ENCODE assay signal across 8 cellular contexts in the genomic region with DNA sequence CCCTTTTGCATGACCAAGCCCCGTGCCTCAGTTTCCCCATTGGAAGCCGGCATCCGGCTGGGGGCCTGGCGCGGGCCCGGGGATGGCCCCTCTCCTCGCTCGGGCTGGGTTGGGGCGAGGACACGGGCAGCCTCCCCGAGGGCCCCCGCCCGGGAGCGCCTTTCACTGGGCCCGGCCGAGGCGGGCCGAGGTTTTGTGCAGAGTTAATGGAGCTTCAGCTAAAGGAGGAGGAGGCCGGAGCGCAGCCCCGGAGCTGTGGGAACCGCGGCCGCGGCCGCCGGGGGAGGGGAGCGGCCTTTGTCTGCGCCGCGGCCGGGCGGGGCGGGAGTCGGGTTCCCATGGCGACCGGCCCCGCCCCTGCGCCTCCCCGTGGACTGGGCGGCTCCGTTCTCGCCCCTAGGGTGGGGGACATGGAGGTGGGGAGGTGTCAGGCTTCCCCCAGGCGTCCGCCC. TPM values are rescaled to one million over a fixed set of nuclear protein-coding genes. Genes with fewer than 3 reads are reported as not detected.
DNase-seq lines count a peak whose midpoint lies in the region; ATAC-seq and TF ChIP-seq lines count a peak whose summit lies in the region.

No MANE protein-coding gene starts in this region.

- H3K27ac ChIP-seq in C4-2B (peak overlapping the region; percentile 67; the same call in 1 of the 2 replicates), HCT116 (ENCODE audit: low read depth, low read length) (peak overlapping the region; percentile 42; the same call in 1 of the 2 replicates), Peyer's patch (no peak overlapping the region), left ventricle myocardium inferior (replicated peaks) (peak overlapping the region; percentile 87), sigmoid colon (peak overlapping the region in 2 of 4 donors; percentile 52 to 72)

- TF ChIP-seq RAD21 in HCT116 (IDR thresholded peaks at IDR 0.05; ENCODE audit: low read depth): no peak

- H3K36me3 Mint-ChIP-seq in activated naive CD8-positive, alpha-beta T cell treated with anti-CD3 and anti-CD28 coated beads, Interleukin-2, amount 10 ng/mL, durations not matched to agents 7 days and 5 days: peaks cover 3% of the 10 kb centered on the region

- no peaks in the 10 kb centered on the region; the same call in 1 of the 2 replicates for H3K79me2 ChIP-seq in HCT116 (ENCODE audit: insufficient read depth, low read length)

- H3K4me1 ChIP-seq in HCT116 (ENCODE audit: control insufficient read depth in 1 of 2, insufficient read depth in 2 of 2, low read length in 2 of 2): peaks cover 27 to 55% of the 10 kb centered on the region in 2 experiments
- peaks cover 7 to 55% (median 27%) of the 10 kb centered on the region in 4 donors for H3K4me1 ChIP-seq in Peyer's patch
- H3K4me1 ChIP-seq in left ventricle myocardium inferior: peaks cover 69% of the 10 kb centered on the region
- H3K4me1 ChIP-seq in sigmoid colon: peaks cover 0 to 59% (median 52%) of the 10 kb centered on the region in 4 donors

- no peaks in the 10 kb centered on the region for H4K20me1 ChIP-seq in HCT116 (ENCODE audit: insufficient read depth)

- no peak overlapping the region for H3K27ac Mint-ChIP-seq in activated naive CD8-positive, alpha-beta T cell treated with anti-CD3 and anti-CD28 coated beads, Interleukin-2, amount 10 ng/mL, durations not matched to agents 7 days and 5 days

- H3K4me1 Mint-ChIP-seq in activated naive CD8-positive, alpha-beta T cell treated with anti-CD3 and anti-CD28 coated beads, Interleukin-2, amount 10 ng/mL, durations not matched to agents 7 days and 5 days: peaks cover 10% of the 10 kb centered on the region

- no peak for TF ChIP-seq EP300 in sigmoid colon (IDR thresholded peaks at IDR 0.05)

- TF ChIP-seq CTCF in C4-2B (conservative IDR thresholded peaks at IDR 0.05) (peak; percentile 20), HCT116 (IDR thresholded peaks at IDR 0.05 in 2 of 3, conservative IDR thresholded peaks at IDR 0.05 in 1 of 3; ENCODE audit: borderline replicate concordance in 1 of 3, insufficient read depth in 1 of 3, low read depth in 2 of 3, low read length in 2 of 3) (0 out of 6 replicates have a peak, but pooled peaks of 1 of the 3 experiments have one; percentile 13), Peyer's patch (IDR thresholded peaks at IDR 0.05) (peak in 4 of 6 experiments; percentile 9 to 40 (median 32)), left ventricle myocardium inferior (IDR thresholded peaks at IDR 0.05; ENCODE audit: borderline replicate concordance) (peak; percentile 22), sigmoid colon (IDR thresholded peaks at IDR 0.05) (no peak)

- no peak for DNase-seq in HCT116 (ENCODE audit: low read depth, low spot score)
- DNase-seq in Peyer's patch: peak; percentile 56 to 82 (median 81)
- DNase-seq in activated naive CD8-positive, alpha-beta T cell treated with anti-CD3 and anti-CD28 coated beads, Interleukin-2, amount 10 ng/mL, durations not matched to agents 7 days and 5 days: peak; percentile 75
- DNase-seq in left ventricle myocardium inferior: peak; percentile 71
- DNase-seq in sigmoid colon: no peak
- no peak for DNase-seq in KG1 (lab: John Stamatoyannopoulos, UW)

- BruUV-seq in HCT116 (replicated peaks; lab: Mats Ljungman, UMichigan): no TSS peak

- intact Hi-C loops in HCT116 (cut with micrococcal nuclease): no loop called here
- intact Hi-C loops in left ventricle myocardium inferior (cut with micrococcal nuclease): loop anchor here (5.0 kb wide), 1 partner anchor 56 kb away; the partner anchor contains the start of gene DENND6B
- intact Hi-C loops in sigmoid colon (cut with DNase I): no loop called here

- RAD21 ChIA-PET in HCT116 (lab: Charles Lee; ENCODE audit: low non-redundant PET in 1 of 2, low total read pairs in 2 of 2, uncharacterized antibody in 2 of 2, unreplicated experiment in 2 of 2): no interaction called here

- peaks cover 4% of the 10 kb centered on the region for H3K27me3 Mint-ChIP-seq in activated naive CD8-positive, alpha-beta T cell treated with anti-CD3 and anti-CD28 coated beads, Interleukin-2, amount 10 ng/mL, durations not matched to agents 7 days and 5 days

- no peak overlapping the region for H3K4me3 Mint-ChIP-seq in activated naive CD8-positive, alpha-beta T cell treated with anti-CD3 and anti-CD28 coated beads, Interleukin-2, amount 10 ng/mL, durations not matched to agents 7 days and 5 days

- WGBS in sigmoid colon, 2 donors: 1% methylated on average over 45 of the region's 45 CpGs

- H2AFZ ChIP-seq in HCT116 (ENCODE audit: low read depth, low read length, poor library complexity, severe bottlenecking): no peak overlapping the region

- H3K36me3 ChIP-seq in HCT116 (ENCODE audit: control insufficient read depth in 1 of 2, insufficient read depth in 2 of 2, low read length in 2 of 2) (peaks cover 4 to 17% of the 10 kb centered on the region in 2 experiments), Peyer's patch (peaks cover 0 to 22% (median 0%) of the 10 kb centered on the region in 3 donors), left ventricle myocardium inferior (peaks cover 16% of the 10 kb centered on the region), sigmoid colon (peaks cover 0 to 16% (median 12%) of the 10 kb centered on the region in 4 donors)

- H3K9me3 ChIP-seq in HCT116 (ENCODE audit: control insufficient read depth in 1 of 2, insufficient read depth in 1 of 2, low read depth in 1 of 2, low read length in 2 of 2): peaks cover 4 to 9% of the 10 kb centered on the region in 2 experiments; a peak in 2 of 4 replicates
- H3K9me3 ChIP-seq in Peyer's patch: no peaks in the 10 kb centered on the region
- H3K9me3 ChIP-seq in left ventricle myocardium inferior (replicated peaks): no peaks in the 10 kb centered on the region
- H3K9me3 ChIP-seq in sigmoid colon: no peaks in the 10 kb centered on the region

- H3K4me2 ChIP-seq in HCT116 (ENCODE audit: low read length): peak overlapping the region; percentile 97

- H3K27me3 ChIP-seq in HCT116 (ENCODE audit: insufficient read depth, low read length): no peaks in the 10 kb centered on the region
- H3K27me3 ChIP-seq in Peyer's patch: no peaks in the 10 kb centered on the region
- peaks cover 11% of the 10 kb centered on the region for H3K27me3 ChIP-seq in left ventricle myocardium inferior (ENCODE audit: low read depth)
- peaks cover 4 to 38% (median 23%) of the 10 kb centered on the region in 3 donors for H3K27me3 ChIP-seq in sigmoid colon

- H3K4me3 ChIP-seq in HCT116 (replicated peaks in 1 of 2; ENCODE audit: low read depth in 1 of 2, low read length in 2 of 2): peak overlapping the region; percentile 55 to 65; a peak in 3 of 4 replicates
- peak overlapping the region in 3 of 4 donors; percentile 51 to 63 (median 55) for H3K4me3 ChIP-seq in Peyer's patch
- peak overlapping the region; percentile 67 for H3K4me3 ChIP-seq in left ventricle myocardium inferior
- peak overlapping the region in 3 of 4 donors; percentile 49 to 57 (median 54) for H3K4me3 ChIP-seq in sigmoid colon

- H3K9me2 ChIP-seq in HCT116 (ENCODE audit: insufficient read depth): no peaks in the 10 kb centered on the region

- H3K9me3 Mint-ChIP-seq in activated naive CD8-positive, alpha-beta T cell treated with anti-CD3 and anti-CD28 coated beads, Interleukin-2, amount 10 ng/mL, durations not matched to agents 7 days and 5 days: no peaks in the 10 kb centered on the region

- CTCF ChIA-PET in HCT116 (lab: Charles Lee): interaction anchor here (1.6 kb wide), 1 partner anchor 21 kb away, joined by 4 read pairs; the partner anchor contains the start of gene HDAC10

- TF ChIP-seq POLR2A in HCT116 (IDR thresholded peaks at IDR 0.05; ENCODE audit: borderline replicate concordance, extremely low read depth, insufficient read depth, insufficient read length) (no peak), Peyer's patch (IDR thresholded peaks at IDR 0.05) (no peak), sigmoid colon (IDR thresholded peaks at IDR 0.05) (no peak)

- ATAC-seq in HCT116: peak; percentile 52
- ATAC-seq in activated naive CD8-positive, alpha-beta T cell treated with anti-CD3 and anti-CD28 coated beads, Interleukin-2, amount 10 ng/mL, durations not matched to agents 7 days and 5 days (ENCODE audit: low read depth): no peak
- ATAC-seq in HG02588 (IDR thresholded peaks at IDR 0.05; ENCODE audit: unreplicated experiment): no peak

- no peak overlapping the region for H3K9ac ChIP-seq in HCT116 (ENCODE audit: low read length)

- POLR2A ChIA-PET in HCT116 (lab: Charles Lee): interaction anchor here (0.6 to 2.3 kb wide), 2 partner anchors 9 to 21 kb away, joined by 4 to 7 read pairs; partner anchors contain the start of gene HDAC10
- POLR2A ChIA-PET in activated naive CD8-positive, alpha-beta T cell treated with anti-CD3 and anti-CD28 coated beads, Interleukin-2, amount 10 ng/mL, durations not matched to agents 7 days and 5 days (lab: Charles Lee): no interaction called here

RNA-seq across cellular contexts. Expression of gene MAPK11, which starts 1.4 kb away (rescaled TPM):
- 19.3 TPM for total RNA-seq in HCT116 (2021; ENCODE audit: unreplicated experiment)
- polyA plus RNA-seq in HCT116 (2012): 15.7 and 17.2 TPM in 2 replicates
- total RNA-seq in Peyer's patch: 10 to 100 TPM in 1 of 4 donors, 1 to 10 TPM in 2, not detected in 1; 2.0 to 14.0 (median 2.5) TPM
- 1 to 10 TPM; 7.9 to 8.5 TPM for total RNA-seq in activated naive CD8-positive, alpha-beta T cell treated with anti-CD3 and anti-CD28 coated beads, Interleukin-2, amount 10 ng/mL, durations not matched to agents 7 days and 5 days
- total RNA-seq in left ventricle myocardium inferior: 7.8 TPM
- total RNA-seq in sigmoid colon: 1 to 10 TPM in 3 of 4 donors, under 1 TPM in 1; 0.82 to 6.6 (median 4.5) TPM
- polyA plus RNA-seq in sigmoid colon: 1 to 10 TPM in 2 of 3 donors, under 1 TPM in 1; 0.23 to 7.3 (median 1.2) TPM

RNA-seq across cellular contexts. Expression of gene MAPK12, which starts 10.1 kb away (rescaled TPM):
- total RNA-seq in HCT116 (2021; ENCODE audit: unreplicated experiment) (86.7 TPM), Peyer's patch (10 to 100 TPM in 1 of 4 donors, 1 to 10 TPM in 3; 1.2 to 37.1 (median 5.4) TPM), left ventricle myocardium inferior (17.2 TPM), sigmoid colon (1 to 10 TPM; 2.5 to 10.0 (median 6.7) TPM)
- polyA plus RNA-seq in HCT116 (2012): 61.5 and 61.8 TPM in 2 replicates
- total RNA-seq in activated naive CD8-positive, alpha-beta T cell treated with anti-CD3 and anti-CD28 coated beads, Interleukin-2, amount 10 ng/mL, durations not matched to agents 7 days and 5 days: 1 to 10 TPM; 3.1 to 3.6 TPM
- 1 to 10 TPM in 2 of 3 donors, under 1 TPM in 1; 0.60 to 6.0 (median 2.1) TPM for polyA plus RNA-seq in sigmoid colon

RNA-seq across cellular contexts. Expression of gene HDAC10, which starts 20.5 kb away (rescaled TPM):
- total RNA-seq in HCT116 (2021; ENCODE audit: unreplicated experiment) (67.5 TPM), Peyer's patch (100 to 1,000 TPM in 3 of 4 donors, 10 to 100 TPM in 1; 57.3 to 165 (median 119) TPM), left ventricle myocardium inferior (13.6 TPM), sigmoid colon (10 to 100 TPM in 3 of 4 donors, 1 to 10 TPM in 1; 7.2 to 47.4 (median 14.9) TPM)
- polyA plus RNA-seq in HCT116 (2012): 45.5 and 52.0 TPM in 2 replicates
- total RNA-seq in activated naive CD8-positive, alpha-beta T cell treated with anti-CD3 and anti-CD28 coated beads, Interleukin-2, amount 10 ng/mL, durations not matched to agents 7 days and 5 days: 100 to 1,000 TPM in 1 of 2 experiments, 10 to 100 TPM in 1; 99.1 to 111 TPM
- 10 to 100 TPM in 2 of 3 donors, 1 to 10 TPM in 1; 8.8 to 45.9 (median 12.0) TPM for polyA plus RNA-seq in sigmoid colon

RNA-seq across cellular contexts. Expression of gene TUBGCP6, which starts 26.7 kb away (rescaled TPM):
- total RNA-seq in HCT116 (2021; ENCODE audit: unreplicated experiment): 38.6 TPM
- polyA plus RNA-seq in HCT116 (2012): 27.0 and 29.9 TPM in 2 replicates
- total RNA-seq in Peyer's patch: 100 to 1,000 TPM in 2 of 4 donors, 10 to 100 TPM in 2; 51.5 to 163 (median 111) TPM
- total RNA-seq in activated naive CD8-positive, alpha-beta T cell treated with anti-CD3 and anti-CD28 coated beads, Interleukin-2, amount 10 ng/mL, durations not matched to agents 7 days and 5 days: 10 to 100 TPM; 92.2 to 94.5 TPM
- 18.3 TPM for total RNA-seq in left ventricle myocardium inferior
- 10 to 100 TPM; 23.5 to 67.0 (median 28.2) TPM for total RNA-seq in sigmoid colon
- 10 to 100 TPM in 1 of 3 donors, 1 to 10 TPM in 2; 4.6 to 33.4 (median 4.8) TPM for polyA plus RNA-seq in sigmoid colon

RNA-seq across cellular contexts. Expression of gene PLXNB2, which starts 35.9 kb away (rescaled TPM):
- total RNA-seq in HCT116 (2021; ENCODE audit: unreplicated experiment) (236 TPM), Peyer's patch (100 to 1,000 TPM; 182 to 597 (median 307) TPM), left ventricle myocardium inferior (50.2 TPM), sigmoid colon (100 to 1,000 TPM in 1 of 4 donors, 10 to 100 TPM in 3; 60.4 to 150 (median 68.7) TPM)
- 192 and 208 TPM in 2 replicates for polyA plus RNA-seq in HCT116 (2012)
- total RNA-seq in activated naive CD8-positive, alpha-beta T cell treated with anti-CD3 and anti-CD28 coated beads, Interleukin-2, amount 10 ng/mL, durations not matched to agents 7 days and 5 days: 10 to 100 TPM; 43.0 to 45.8 TPM
- polyA plus RNA-seq in sigmoid colon: 100 to 1,000 TPM in 1 of 3 donors, 10 to 100 TPM in 2; 18.6 to 142 (median 35.8) TPM

Comparison
In these comparisons a context has a peak if more than half of its experiments do, and no peak if none do; other contexts are left out.
1. H3K27ac ChIP-seq: peak in C4-2B (single experiment), HCT116 (single experiment) and left ventricle myocardium inferior (single experiment); none in Peyer's patch (0 of 4).
2. CTCF ChIP-seq: peak in C4-2B (single experiment), Peyer's patch (4 of 6) and left ventricle myocardium inferior (single experiment); none in sigmoid colon (0 of 4).
3. DNase-seq: peak in Peyer's patch (3 of 3), activated naive CD8-positive, alpha-beta T cell treated with anti-CD3 and anti-CD28 coated beads, Interleukin-2, amount 10 ng/mL, durations not matched to agents 7 days and 5 days (single experiment) and left ventricle myocardium inferior (single experiment); none in HCT116 (single experiment), sigmoid colon (single experiment) and KG1 (single experiment).
4. Peak in every context shown above with its lines, with median percentiles within 50 percentile points of each other: H3K4me3 ChIP-seq.